ENCODE assay signal across 1 cellular context in the genomic region with DNA sequence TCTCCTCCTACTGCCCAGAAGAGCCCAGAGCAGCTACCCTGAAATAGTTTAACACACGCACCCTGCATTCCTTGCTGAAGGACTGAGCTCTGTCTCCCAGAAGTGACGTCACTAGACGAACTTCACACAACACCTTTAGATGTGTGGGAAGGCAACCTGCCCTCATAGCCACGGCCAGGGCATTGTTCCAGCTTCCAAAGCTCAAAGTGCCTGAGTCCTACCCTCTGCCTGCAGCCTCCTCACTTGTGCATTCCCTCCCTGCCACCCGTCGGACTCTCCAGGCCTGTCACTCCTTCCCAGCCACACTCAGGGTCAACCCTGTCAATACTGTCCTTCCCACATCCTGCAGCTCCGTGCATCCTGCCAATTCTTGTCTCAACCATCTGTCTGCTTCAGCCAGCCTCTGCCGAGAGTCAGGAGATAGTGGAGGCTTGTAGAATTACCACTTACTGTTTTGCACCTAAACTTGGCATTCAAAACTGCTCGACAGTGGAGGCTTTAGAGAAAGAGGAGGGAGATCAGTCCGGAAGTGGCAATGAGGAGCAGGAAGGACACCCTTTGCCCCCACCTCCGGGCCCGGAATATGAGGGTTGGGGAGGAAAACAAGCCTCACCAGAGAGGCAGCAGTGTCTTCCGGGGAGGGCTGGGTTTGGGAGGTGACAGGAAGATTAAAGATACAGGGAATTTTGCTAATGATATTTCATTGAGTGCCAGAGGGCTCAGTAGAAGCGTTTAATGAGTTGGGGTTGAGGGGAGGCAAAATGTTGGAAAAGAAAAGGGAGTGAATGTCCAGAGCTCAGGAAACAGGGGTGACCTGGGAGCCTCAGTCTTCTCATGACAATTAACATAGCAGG.
TF ChIP-seq lines count a peak whose summit lies in the region.

No MANE protein-coding gene starts in this region.

TF ChIP-seq in IMR-90, 13 proteins besides CTCF, POLR2A, EP300 and RAD21:
- TF ChIP-seq MXI1 (IDR thresholded peaks at IDR 0.05; ENCODE audit: borderline replicate concordance, low read depth, low read length) (no peak), CEBPB (IDR thresholded peaks at IDR 0.05; ENCODE audit: low read depth, low read length) (no peak), BHLHE40 (IDR thresholded peaks at IDR 0.05; ENCODE audit: low read depth, low read length) (no peak), RCOR1 (IDR thresholded peaks at IDR 0.05; ENCODE audit: insufficient replicate concordance, low read length) (no peak), SMC3 (IDR thresholded peaks at IDR 0.05; ENCODE audit: low read depth, low read length) (no peak), NFE2L2 (IDR thresholded peaks at IDR 0.05; ENCODE audit: low read depth, low read length) (no peak)
- TF ChIP-seq, protein P1, sequence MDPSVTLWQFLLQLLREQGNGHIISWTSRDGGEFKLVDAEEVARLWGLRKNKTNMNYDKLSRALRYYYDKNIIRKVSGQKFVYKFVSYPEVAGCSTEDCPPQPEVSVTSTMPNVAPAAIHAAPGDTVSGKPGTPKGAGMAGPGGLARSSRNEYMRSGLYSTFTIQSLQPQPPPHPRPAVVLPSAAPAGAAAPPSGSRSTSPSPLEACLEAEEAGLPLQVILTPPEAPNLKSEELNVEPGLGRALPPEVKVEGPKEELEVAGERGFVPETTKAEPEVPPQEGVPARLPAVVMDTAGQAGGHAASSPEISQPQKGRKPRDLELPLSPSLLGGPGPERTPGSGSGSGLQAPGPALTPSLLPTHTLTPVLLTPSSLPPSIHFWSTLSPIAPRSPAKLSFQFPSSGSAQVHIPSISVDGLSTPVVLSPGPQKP (IDR thresholded peaks at IDR 0.05; ENCODE audit: borderline replicate concordance, low read depth, low read length), result no peak
